Comparison of ENCODE assay signal across 2 cellular contexts in the genomic region with DNA sequence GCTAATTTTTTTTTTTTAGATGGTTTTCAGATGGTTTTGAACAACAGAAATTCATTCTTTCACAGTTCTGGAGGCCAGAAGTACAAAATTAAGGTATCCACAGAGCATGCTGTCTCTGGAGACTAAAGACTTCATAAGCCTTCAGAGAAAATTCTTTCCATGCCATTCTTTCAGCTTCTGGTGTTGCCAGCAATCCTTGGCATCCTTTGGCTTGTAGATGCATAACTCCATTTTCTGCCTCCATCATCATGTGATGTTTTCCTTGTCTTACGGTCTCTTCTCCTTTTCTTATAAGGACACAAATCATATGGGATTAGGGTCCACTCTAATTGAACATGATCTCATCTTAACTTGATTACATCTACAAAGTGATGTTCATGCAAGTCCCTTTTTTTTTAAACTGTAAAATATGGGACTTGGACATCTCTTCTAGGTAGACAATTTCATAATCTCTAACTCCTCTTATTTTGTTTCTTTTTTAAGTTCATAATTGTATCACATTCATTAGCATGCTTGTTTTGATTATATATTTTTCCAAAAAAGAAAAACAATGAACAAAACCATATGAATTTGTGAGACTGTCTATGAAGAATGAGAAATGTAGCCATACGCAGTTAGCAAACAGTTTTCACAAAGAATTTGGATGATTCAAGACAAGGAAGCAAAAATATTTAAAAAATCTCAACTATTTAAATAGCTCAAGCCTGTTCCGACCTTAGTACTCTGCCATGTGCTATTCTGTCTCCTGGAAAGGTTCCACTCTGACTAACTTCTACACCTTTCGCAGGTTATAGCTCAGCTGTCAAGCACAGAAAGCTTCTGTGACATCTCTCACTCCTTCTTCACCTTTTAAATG.
TF ChIP-seq lines count a peak whose summit lies in the region.

No MANE protein-coding gene starts in this region.

TF ChIP-seq in A549, 52 proteins besides CTCF, POLR2A, EP300 and RAD21 (continued from another document):
- TF ChIP-seq, protein P1, sequence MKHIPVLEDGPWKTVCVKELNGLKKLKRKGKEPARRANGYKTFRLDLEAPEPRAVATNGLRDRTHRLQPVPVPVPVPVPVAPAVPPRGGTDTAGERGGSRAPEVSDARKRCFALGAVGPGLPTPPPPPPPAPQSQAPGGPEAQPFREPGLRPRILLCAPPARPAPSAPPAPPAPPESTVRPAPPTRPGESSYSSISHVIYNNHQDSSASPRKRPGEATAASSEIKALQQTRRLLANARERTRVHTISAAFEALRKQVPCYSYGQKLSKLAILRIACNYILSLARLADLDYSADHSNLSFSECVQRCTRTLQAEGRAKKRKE (CRISPR knock-in tag; IDR thresholded peaks at IDR 0.05; ENCODE audit: low read depth), result no peak
- no peak for TF ChIP-seq FOXS1 (CRISPR knock-in tag; IDR thresholded peaks at IDR 0.05)
- no peak for TF ChIP-seq MYC (IDR thresholded peaks at IDR 0.05; ENCODE audit: borderline replicate concordance, low read length)
- no peak for TF ChIP-seq JUNB (IDR thresholded peaks at IDR 0.05)
- no peak for TF ChIP-seq NPAS2 (CRISPR knock-in tag; IDR thresholded peaks at IDR 0.05; ENCODE audit: borderline replicate concordance)
- no peak for TF ChIP-seq RNF2 (IDR thresholded peaks at IDR 0.05; ENCODE audit: borderline replicate concordance, low read depth)
- no peak for TF ChIP-seq NFE2L2 (conservative IDR thresholded peaks at IDR 0.05; ENCODE audit: low read length)
- no peak for TF ChIP-seq JUN (IDR thresholded peaks at IDR 0.05)
- no peak for TF ChIP-seq PHF8 (IDR thresholded peaks at IDR 0.05; ENCODE audit: borderline replicate concordance, low read depth)
- no peak for TF ChIP-seq EHF (CRISPR knock-in tag; IDR thresholded peaks at IDR 0.05)

TF ChIP-seq in HCT116, 20 proteins besides CTCF, POLR2A, EP300 and RAD21 (continued from another document):
- TF ChIP-seq JUND (IDR thresholded peaks at IDR 0.05) (no peak), POLR2AphosphoS5 (IDR thresholded peaks at IDR 0.05; ENCODE audit: low read depth, low read length) (no peak), ELF1 (IDR thresholded peaks at IDR 0.05; ENCODE audit: borderline replicate concordance, low read depth) (no peak)
- TF ChIP-seq, protein P2, sequence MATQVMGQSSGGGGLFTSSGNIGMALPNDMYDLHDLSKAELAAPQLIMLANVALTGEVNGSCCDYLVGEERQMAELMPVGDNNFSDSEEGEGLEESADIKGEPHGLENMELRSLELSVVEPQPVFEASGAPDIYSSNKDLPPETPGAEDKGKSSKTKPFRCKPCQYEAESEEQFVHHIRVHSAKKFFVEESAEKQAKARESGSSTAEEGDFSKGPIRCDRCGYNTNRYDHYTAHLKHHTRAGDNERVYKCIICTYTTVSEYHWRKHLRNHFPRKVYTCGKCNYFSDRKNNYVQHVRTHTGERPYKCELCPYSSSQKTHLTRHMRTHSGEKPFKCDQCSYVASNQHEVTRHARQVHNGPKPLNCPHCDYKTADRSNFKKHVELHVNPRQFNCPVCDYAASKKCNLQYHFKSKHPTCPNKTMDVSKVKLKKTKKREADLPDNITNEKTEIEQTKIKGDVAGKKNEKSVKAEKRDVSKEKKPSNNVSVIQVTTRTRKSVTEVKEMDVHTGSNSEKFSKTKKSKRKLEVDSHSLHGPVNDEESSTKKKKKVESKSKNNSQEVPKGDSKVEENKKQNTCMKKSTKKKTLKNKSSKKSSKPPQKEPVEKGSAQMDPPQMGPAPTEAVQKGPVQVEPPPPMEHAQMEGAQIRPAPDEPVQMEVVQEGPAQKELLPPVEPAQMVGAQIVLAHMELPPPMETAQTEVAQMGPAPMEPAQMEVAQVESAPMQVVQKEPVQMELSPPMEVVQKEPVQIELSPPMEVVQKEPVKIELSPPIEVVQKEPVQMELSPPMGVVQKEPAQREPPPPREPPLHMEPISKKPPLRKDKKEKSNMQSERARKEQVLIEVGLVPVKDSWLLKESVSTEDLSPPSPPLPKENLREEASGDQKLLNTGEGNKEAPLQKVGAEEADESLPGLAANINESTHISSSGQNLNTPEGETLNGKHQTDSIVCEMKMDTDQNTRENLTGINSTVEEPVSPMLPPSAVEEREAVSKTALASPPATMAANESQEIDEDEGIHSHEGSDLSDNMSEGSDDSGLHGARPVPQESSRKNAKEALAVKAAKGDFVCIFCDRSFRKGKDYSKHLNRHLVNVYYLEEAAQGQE (IDR thresholded peaks at IDR 0.05; ENCODE audit: low read depth), result no peak
- TF ChIP-seq, protein P3, sequence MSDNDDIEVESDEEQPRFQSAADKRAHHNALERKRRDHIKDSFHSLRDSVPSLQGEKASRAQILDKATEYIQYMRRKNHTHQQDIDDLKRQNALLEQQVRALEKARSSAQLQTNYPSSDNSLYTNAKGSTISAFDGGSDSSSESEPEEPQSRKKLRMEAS (IDR thresholded peaks at IDR 0.05), result no peak
- TF ChIP-seq, protein P4, sequence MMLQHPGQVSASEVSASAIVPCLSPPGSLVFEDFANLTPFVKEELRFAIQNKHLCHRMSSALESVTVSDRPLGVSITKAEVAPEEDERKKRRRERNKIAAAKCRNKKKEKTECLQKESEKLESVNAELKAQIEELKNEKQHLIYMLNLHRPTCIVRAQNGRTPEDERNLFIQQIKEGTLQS (IDR thresholded peaks at IDR 0.05), result no peak
